Comparison of ENCODE assay signal across 8 cellular contexts in the genomic region with DNA sequence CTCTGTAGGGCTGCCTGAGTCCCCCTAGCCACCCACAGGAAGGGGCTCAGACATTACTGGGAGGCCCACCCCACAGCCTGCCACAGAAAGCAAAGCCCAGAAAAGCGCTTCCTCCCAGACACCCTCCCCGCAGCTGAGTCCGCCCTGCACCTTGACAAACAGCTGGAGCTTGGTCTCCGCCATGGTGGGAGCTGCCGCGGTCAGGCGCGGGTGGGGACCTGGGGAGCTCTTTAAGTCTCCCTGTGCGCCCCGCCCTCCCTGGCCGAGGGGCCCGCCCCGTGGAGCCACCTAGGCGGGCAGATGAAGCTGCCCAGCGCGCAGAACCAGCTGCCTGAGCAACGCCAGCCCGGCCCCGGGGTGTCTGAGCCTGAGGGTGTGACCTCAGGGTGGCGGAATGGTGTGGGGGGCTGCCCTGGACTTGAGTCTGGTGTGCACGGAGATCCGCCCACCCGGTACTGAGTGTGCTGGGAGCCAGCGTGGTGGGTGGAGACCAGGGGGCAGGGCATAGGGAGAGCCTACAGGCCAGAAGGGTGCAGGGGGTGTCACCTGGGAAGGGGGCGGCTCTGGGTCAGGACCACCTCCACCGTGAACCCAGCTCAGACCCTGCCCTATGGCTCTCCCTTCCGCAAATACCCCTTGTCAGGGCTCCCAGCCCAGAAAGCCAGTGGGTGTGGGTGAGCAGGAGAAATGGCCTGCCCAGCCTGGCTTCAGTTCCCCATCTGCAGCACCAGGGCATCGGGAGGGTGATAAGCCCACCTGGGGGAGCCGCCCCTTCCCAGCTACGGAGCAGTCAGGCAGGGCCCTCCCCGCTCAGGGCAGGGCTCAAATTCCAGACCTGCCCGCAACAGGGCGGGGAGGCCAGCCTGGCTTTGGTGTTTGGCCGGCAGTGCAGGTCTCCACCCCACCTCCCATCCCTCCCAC. TPM values are rescaled to one million over a fixed set of nuclear protein-coding genes. Genes with fewer than 3 reads are reported as not detected.
DNase-seq lines count a peak whose midpoint lies in the region; ATAC-seq and TF ChIP-seq lines count a peak whose summit lies in the region.

CLIC3 (minus strand) TSS at position 208 of the 921 bp plus-strand sequence; CDS start at position 183, 25 bp downstream.

- DNase-seq in activated naive CD4-positive, alpha-beta T cell treated with Interleukin-2 at 50 U/mL for 16 hours, result peak; percentile 43
- DNase-seq in activated naive CD4-positive, alpha-beta T cell treated with anti-CD3 and anti-CD28 coated beads, Interleukin-2, amount 50 U/mL, for 72 hours (ENCODE audit: low spot score in 2 of 2), result no peak
- peak; percentile 50 for DNase-seq in WTC11 (ENCODE audit: low spot score)
- DNase-seq in effector memory CD8-positive, alpha-beta T cell, result peak; percentile 68 to 72 (median 68)
- no peak for DNase-seq in NCI-H2029 (lab: John Stamatoyannopoulos, UW)
- DNase-seq in occipital lobe (lab: John Stamatoyannopoulos, UW), result no peak
- no peak for DNase-seq in NCI-H510A treated with DMSO at 0.1 percent for 48 hours (lab: John Stamatoyannopoulos, UW)

- CTCF ChIA-PET in WTC11 (lab: Charles Lee), result interaction anchor here (0.6 to 4.2 kb wide), 13 partner anchors 11 to 664 kb away, joined by 3 to 53 read pairs (median 6); partner anchors contain the start of genes ABCA2, AJM1 and NPDC1

- H3K36me3 Mint-ChIP-seq in activated naive CD4-positive, alpha-beta T cell treated with anti-CD3 and anti-CD28 coated beads, Interleukin-2, amount 50 U/mL, for 72 hours, result no peaks in the 10 kb centered on the region
- H3K36me3 Mint-ChIP-seq in WTC11, result no peaks in the 10 kb centered on the region
- peaks cover 52% of the 10 kb centered on the region for H3K36me3 Mint-ChIP-seq in effector memory CD8-positive, alpha-beta T cell (ENCODE audit: insufficient read depth)

- H3K4me1 Mint-ChIP-seq in WTC11, result peaks cover 4% of the 10 kb centered on the region; the same call in 1 of the 2 replicates
- peaks cover 48 to 50% of the 10 kb centered on the region in 2 donors for H3K4me1 Mint-ChIP-seq in effector memory CD8-positive, alpha-beta T cell (ENCODE audit: low read depth in 2 of 2)

- peak within 1 kb of the TSS; percentile 55 for H3K4me3 ChIP-seq in skeletal muscle satellite cell (ENCODE audit: low read length)

- H3K27ac Mint-ChIP-seq in activated naive CD4-positive, alpha-beta T cell treated with anti-CD3 and anti-CD28 coated beads, Interleukin-2, amount 50 U/mL, for 72 hours, result no peak within 1 kb of the TSS
- H3K27ac Mint-ChIP-seq in WTC11, result no peak within 1 kb of the TSS
- peak within 1 kb of the TSS; percentile 98 to 99 for H3K27ac Mint-ChIP-seq in effector memory CD8-positive, alpha-beta T cell

- H3K4me3 Mint-ChIP-seq in WTC11, result peak within 1 kb of the TSS; percentile 58
- peak within 1 kb of the TSS; percentile 94 to 95 for H3K4me3 Mint-ChIP-seq in effector memory CD8-positive, alpha-beta T cell

- no peaks in the 10 kb centered on the region for H3K9me3 Mint-ChIP-seq in activated naive CD4-positive, alpha-beta T cell treated with anti-CD3 and anti-CD28 coated beads, Interleukin-2, amount 50 U/mL, for 72 hours
- H3K9me3 Mint-ChIP-seq in WTC11, result no peaks in the 10 kb centered on the region
- H3K9me3 Mint-ChIP-seq in effector memory CD8-positive, alpha-beta T cell, result no peaks in the 10 kb centered on the region

- H3K4me2 ChIP-seq in skeletal muscle satellite cell (ENCODE audit: low read length), result peak within 1 kb of the TSS; percentile 80

- H3K27me3 ChIP-seq in skeletal muscle satellite cell (ENCODE audit: control insufficient read depth, insufficient read depth, low read length), result no peaks in the 10 kb centered on the region

- no peak for ATAC-seq in activated naive CD4-positive, alpha-beta T cell treated with anti-CD3 and anti-CD28 coated beads, Interleukin-2, amount 50 U/mL, for 72 hours
- peak; percentile 40 for ATAC-seq in WTC11
- ATAC-seq in effector memory CD8-positive, alpha-beta T cell (replicated peaks), result peak; percentile 34

- TF ChIP-seq CTCF in WTC11 (IDR thresholded peaks at IDR 0.05), result no peak

- no peaks in the 10 kb centered on the region for H3K9me3 ChIP-seq in skeletal muscle satellite cell (replicated peaks; ENCODE audit: low read length)

- H3K36me3 ChIP-seq in skeletal muscle satellite cell (ENCODE audit: insufficient read depth, low read length), result no peaks in the 10 kb centered on the region

- H3K27me3 Mint-ChIP-seq in WTC11 (ENCODE audit: low read depth), result peaks cover under 1% of the 10 kb centered on the region
- H3K27me3 Mint-ChIP-seq in effector memory CD8-positive, alpha-beta T cell, result no peaks in the 10 kb centered on the region

- POLR2A ChIA-PET in WTC11 (lab: Charles Lee), result interaction anchor here (0.6 kb wide), 1 partner anchor 20 kb away, joined by 3 read pairs; no protein-coding TSS in a partner anchor

- H3K4me1 ChIP-seq in skeletal muscle satellite cell (ENCODE audit: control insufficient read depth, insufficient read depth, low read length), result peaks cover 62% of the 10 kb centered on the region

- peak within 1 kb of the TSS; percentile 52 for H3K9ac ChIP-seq in skeletal muscle satellite cell (ENCODE audit: low read depth, low read length)

TF ChIP-seq in WTC11, 78 proteins besides CTCF, POLR2A, EP300 and RAD21 (continues in another document):
- TF ChIP-seq, protein P1, sequence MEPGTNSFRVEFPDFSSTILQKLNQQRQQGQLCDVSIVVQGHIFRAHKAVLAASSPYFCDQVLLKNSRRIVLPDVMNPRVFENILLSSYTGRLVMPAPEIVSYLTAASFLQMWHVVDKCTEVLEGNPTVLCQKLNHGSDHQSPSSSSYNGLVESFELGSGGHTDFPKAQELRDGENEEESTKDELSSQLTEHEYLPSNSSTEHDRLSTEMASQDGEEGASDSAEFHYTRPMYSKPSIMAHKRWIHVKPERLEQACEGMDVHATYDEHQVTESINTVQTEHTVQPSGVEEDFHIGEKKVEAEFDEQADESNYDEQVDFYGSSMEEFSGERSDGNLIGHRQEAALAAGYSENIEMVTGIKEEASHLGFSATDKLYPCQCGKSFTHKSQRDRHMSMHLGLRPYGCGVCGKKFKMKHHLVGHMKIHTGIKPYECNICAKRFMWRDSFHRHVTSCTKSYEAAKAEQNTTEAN (CRISPR knock-in tag; IDR thresholded peaks at IDR 0.05), result no peak
- no peak for TF ChIP-seq IRF2 (CRISPR knock-in tag; IDR thresholded peaks at IDR 0.05; ENCODE audit: borderline replicate concordance, low read depth)
- no peak for TF ChIP-seq NR3C1 (CRISPR knock-in tag; conservative IDR thresholded peaks at IDR 0.05; ENCODE audit: low read depth)
- TF ChIP-seq ZNF671 (CRISPR knock-in tag; IDR thresholded peaks at IDR 0.05), result no peak
- no peak for TF ChIP-seq MYBL2 (CRISPR knock-in tag; IDR thresholded peaks at IDR 0.05)
- no peak for TF ChIP-seq ZNF219 (CRISPR knock-in tag; IDR thresholded peaks at IDR 0.05; ENCODE audit: borderline replicate concordance)
- no peak for TF ChIP-seq USF2 (CRISPR knock-in tag; IDR thresholded peaks at IDR 0.05)
- no peak for TF ChIP-seq STAT6 (CRISPR knock-in tag; conservative IDR thresholded peaks at IDR 0.05; ENCODE audit: low read depth)

RNA-seq across cellular contexts. Expression of gene CLIC3, which starts in this region (rescaled TPM):
- not detected for total RNA-seq in activated naive CD4-positive, alpha-beta T cell treated with anti-CD3 and anti-CD28 coated beads, Interleukin-2, amount 50 U/mL, for 72 hours
- 0.31 to 0.41 TPM in 2 of 3 replicates, not detected in the other for total RNA-seq in WTC11 (2021)
- total RNA-seq in skeletal muscle satellite cell (2012; rRNA removed), result 0.44 and 0.51 TPM in 2 replicates
- total RNA-seq in occipital lobe, result 0.31 TPM

Comparison
In these comparisons a context has a peak if more than half of its experiments do, and no peak if none do; other contexts are left out.
1. DNase-seq: peak in activated naive CD4-positive, alpha-beta T cell treated with Interleukin-2 at 50 U/mL for 16 hours (single experiment) and effector memory CD8-positive, alpha-beta T cell (3 of 3); none in activated naive CD4-positive, alpha-beta T cell treated with anti-CD3 and anti-CD28 coated beads, Interleukin-2, amount 50 U/mL, for 72 hours (0 of 2), NCI-H2029 (single experiment), occipital lobe (single experiment) and NCI-H510A treated with DMSO at 0.1 percent for 48 hours (single experiment).
2. Peak in DNase-seq and ATAC-seq in WTC11; RNA of the gene not detected or under 1 TPM.
3. H3K27ac Mint-ChIP-seq: peak in effector memory CD8-positive, alpha-beta T cell (2 of 2); none in activated naive CD4-positive, alpha-beta T cell treated with anti-CD3 and anti-CD28 coated beads, Interleukin-2, amount 50 U/mL, for 72 hours (0 of 2) and WTC11 (single experiment).